12 cellular contexts compared by ENCODE assay signal in the genomic region with DNA sequence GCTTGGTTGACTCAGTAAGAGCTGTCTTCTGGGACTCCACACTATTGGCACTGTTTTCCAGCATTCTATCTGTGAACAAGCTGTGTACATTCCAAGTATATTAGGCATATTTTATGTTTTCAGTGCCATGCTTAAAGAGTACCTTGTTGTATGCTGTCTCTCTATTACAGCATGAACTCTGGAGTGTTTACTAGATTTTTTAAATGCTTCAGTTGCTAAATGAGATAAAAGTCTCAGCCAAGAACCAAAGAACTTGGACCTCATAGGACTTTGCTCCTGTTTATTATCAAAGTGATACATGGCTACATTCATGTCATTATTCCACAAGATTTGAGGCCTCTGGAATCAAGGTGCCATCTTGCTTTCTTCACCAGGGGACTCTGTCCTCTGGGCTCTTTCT.
DNase-seq lines count a peak whose midpoint lies in the region; ATAC-seq and TF ChIP-seq lines count a peak whose summit lies in the region.
"Had no signal": no experiment of that assay in that cellular context is flagged by ENCODE, and none has a peak within 500 bp of the region (broad histone marks: within the 10 kb centered on the region; RNA-seq: fewer than 3 reads in every experiment).

No MANE protein-coding gene starts in this region.

- no peak overlapping the region for H3K23ac ChIP-seq in trophoblast cell (ENCODE audit: low read length)

- 0 out of 2 replicates have a peak, but pooled peaks cover under 1% of the 10 kb centered on the region for H3F3A ChIP-seq in GM23338 (replicated peaks; ENCODE audit: low read depth)

- H3K9me3 ChIP-seq in ascending aorta (no peaks in the 10 kb centered on the region), trophoblast cell (ENCODE audit: insufficient read depth, low read depth, low read length) (no peaks in the 10 kb centered on the region)

- H3K27ac ChIP-seq in ascending aorta (peak overlapping the region; percentile 26 to 54), trophoblast cell (ENCODE audit: low read depth, low read length) (no peak overlapping the region), GM23338 (ENCODE audit: low read depth) (no peak overlapping the region)
- H3K27ac ChIP-seq: foreskin keratinocyte had no signal

- H3K4me3 ChIP-seq in AG10803 (ENCODE audit: low read length) (no peak overlapping the region), ascending aorta (no peak overlapping the region), trophoblast cell (ENCODE audit: low read depth, low read length) (no peak overlapping the region), GM23338 (no peak overlapping the region)

- no peak overlapping the region for H2AFZ ChIP-seq in trophoblast cell (ENCODE audit: insufficient read depth, low read length, poor library complexity)
- H2AFZ ChIP-seq in GM23338, result no peak overlapping the region

- ATAC-seq in Right ventricle myocardium superior (ENCODE audit: poor library complexity) (peak; percentile 32), GM23338 (no peak)
- ATAC-seq: foreskin keratinocyte had no signal

- no peaks in the 10 kb centered on the region; the same call in 2 of the 3 replicates for H3K36me3 Mint-ChIP-seq in GM23338 (ENCODE audit: low read depth)

- no peaks in the 10 kb centered on the region for H3K79me2 ChIP-seq in trophoblast cell (ENCODE audit: control insufficient read depth, insufficient read depth, low read length, poor library complexity)
- no peaks in the 10 kb centered on the region for H3K79me2 ChIP-seq in GM23338 (replicated peaks; ENCODE audit: insufficient read depth)

- peak; percentile 95 for DNase-seq in AG10803 (ENCODE audit: low read depth)
- no peak for DNase-seq in ascending aorta (ENCODE audit: low spot score in 2 of 2)
- no peak for DNase-seq in Right ventricle myocardium superior
- peak; percentile 21 to 85 for DNase-seq in trophoblast cell
- no peak for DNase-seq in GM23338 (ENCODE audit: low spot score)
- DNase-seq in DMS53 (lab: John Stamatoyannopoulos, UW), result no peak
- DNase-seq in mucosa of gallbladder (ENCODE audit: low spot score), result no peak
- no peak for DNase-seq in activated CD4-positive, alpha-beta T cell treated with anti-CD3 and anti-CD28 coated beads, Interleukin-2, amount 50 U/mL, for 48 hours
- DNase-seq: activated CD4-positive, alpha-beta T cell treated with anti-CD3 and anti-CD28 coated beads for 48 hours; MV-4-11 had no signal

- no peaks in the 10 kb centered on the region for H3K27me3 ChIP-seq in ascending aorta
- H3K27me3 ChIP-seq in trophoblast cell (ENCODE audit: insufficient read depth, low read length), result no peaks in the 10 kb centered on the region
- no peaks in the 10 kb centered on the region; the same call in 1 of the 2 replicates for H3K27me3 ChIP-seq in GM23338 (ENCODE audit: insufficient read depth)
- H3K27me3 ChIP-seq: foreskin keratinocyte had no signal

- H3K9ac ChIP-seq in trophoblast cell (ENCODE audit: low read length), result no peak overlapping the region

- H3K4me1 Mint-ChIP-seq in GM23338, result peaks cover 10% of the 10 kb centered on the region

- TF ChIP-seq CTCF in AG10803 (conservative IDR thresholded peaks at IDR 0.05; ENCODE audit: low read length) (no peak), ascending aorta (IDR thresholded peaks at IDR 0.05) (no peak), GM23338 (conservative IDR thresholded peaks at IDR 0.05; ENCODE audit: low read depth in 2 of 2) (no peak)

- no peaks in the 10 kb centered on the region for H3K27me3 Mint-ChIP-seq in GM23338 (ENCODE audit: insufficient read depth, low read depth, poor library complexity)

- H3K79me1 ChIP-seq in trophoblast cell (ENCODE audit: low read length), result no peaks in the 10 kb centered on the region

- H4K20me1 ChIP-seq in GM23338 (replicated peaks; ENCODE audit: insufficient read depth), result no peaks in the 10 kb centered on the region; the same call in 1 of the 2 replicates

- H3K36me3 ChIP-seq in ascending aorta (no peaks in the 10 kb centered on the region), trophoblast cell (ENCODE audit: control insufficient read depth in 1 of 2, insufficient read depth in 2 of 2, low read length in 2 of 2) (no peaks in the 10 kb centered on the region), GM23338 (ENCODE audit: insufficient read depth) (no peaks in the 10 kb centered on the region)

- H2BK5ac ChIP-seq in trophoblast cell (ENCODE audit: low read depth, low read length, poor library complexity), result no peak overlapping the region

- peaks cover 3 to 17% of the 10 kb centered on the region in 2 donors for H3K4me1 ChIP-seq in ascending aorta
- H3K4me1 ChIP-seq in trophoblast cell (ENCODE audit: control insufficient read depth in 1 of 2, insufficient read depth in 2 of 2, low read length in 2 of 2), result peaks cover 3% of the 10 kb centered on the region in 2 experiments
- H3K4me1 ChIP-seq in GM23338 (ENCODE audit: insufficient read depth), result peaks cover 12% of the 10 kb centered on the region
- H3K4me1 ChIP-seq: foreskin keratinocyte had no signal

- no peak overlapping the region for H2AK5ac ChIP-seq in trophoblast cell (ENCODE audit: low read length)

- no peak overlapping the region for H3K14ac ChIP-seq in trophoblast cell (ENCODE audit: low read length)

- no peak overlapping the region for H4K12ac ChIP-seq in trophoblast cell (ENCODE audit: low read depth, low read length)

- H3K9me2 ChIP-seq in GM23338 (ENCODE audit: insufficient read depth), result no peaks in the 10 kb centered on the region

- H2BK12ac ChIP-seq in trophoblast cell (ENCODE audit: low read length), result no peak overlapping the region

- H3K4ac ChIP-seq in trophoblast cell (ENCODE audit: low read depth, low read length), result no peak overlapping the region

- H2BK120ac ChIP-seq in trophoblast cell (ENCODE audit: insufficient read depth, low read length, poor library complexity), result no peak overlapping the region

- H3K4me3 Mint-ChIP-seq in GM23338, result no peak overlapping the region
- H3K4me3 Mint-ChIP-seq: T-helper 1 cell treated with Interleukin-12 subunit alpha and Interleukin-12 subunit beta and Interleukin-4 antibody, amounts not matched to agents 30 μg/mL and 1 μg/mL, for 36 hours had no signal

- no peak overlapping the region for H3K27ac Mint-ChIP-seq in GM23338
- H3K27ac Mint-ChIP-seq: T-helper 1 cell treated with Interleukin-12 subunit alpha and Interleukin-12 subunit beta and Interleukin-4 antibody, amounts not matched to agents 30 μg/mL and 1 μg/mL, for 36 hours had no signal

- intact Hi-C loops in ascending aorta (cut with DNase I), result no loop called here
- intact Hi-C loops in Right ventricle myocardium superior (cut with DNase I), result no loop called here

- H4K91ac ChIP-seq in trophoblast cell (ENCODE audit: low read depth, low read length), result no peak overlapping the region

- H4K8ac ChIP-seq in trophoblast cell (ENCODE audit: low read depth, low read length), result no peak overlapping the region

- H3K18ac ChIP-seq in trophoblast cell (ENCODE audit: low read length), result no peak overlapping the region

- peaks cover 5% of the 10 kb centered on the region for H3K9me3 Mint-ChIP-seq in GM23338
- H3K9me3 Mint-ChIP-seq: T-helper 1 cell treated with Interleukin-12 subunit alpha and Interleukin-12 subunit beta and Interleukin-4 antibody, amounts not matched to agents 30 μg/mL and 1 μg/mL, for 36 hours had no signal

- H3K4me2 ChIP-seq in trophoblast cell (ENCODE audit: low read length) (no peak overlapping the region), GM23338 (no peak overlapping the region)

TF ChIP-seq in GM23338, 12 proteins besides CTCF, POLR2A, EP300 and RAD21:
- TF ChIP-seq POLR2AphosphoS5 (IDR thresholded peaks at IDR 0.05; ENCODE audit: low read depth), result no peak

Comparison
In these comparisons a context has a peak if more than half of its experiments do, and no peak if none do; other contexts are left out.
1. DNase-seq: peak in AG10803 (single experiment) and trophoblast cell (2 of 2); none in ascending aorta (0 of 2), Right ventricle myocardium superior (single experiment), GM23338 (single experiment), DMS53 (single experiment), mucosa of gallbladder (single experiment) and activated CD4-positive, alpha-beta T cell treated with anti-CD3 and anti-CD28 coated beads, Interleukin-2, amount 50 U/mL, for 48 hours (0 of 2).
2. H3K27ac ChIP-seq: peak in ascending aorta (2 of 2); none in trophoblast cell (single experiment) and GM23338 (single experiment).